Comparison of ENCODE assay signal across 10 cellular contexts in genomic region chr4:101954975-101955678, GRCh38.
DNase-seq lines count a peak whose midpoint lies in the region; ATAC-seq and TF ChIP-seq lines count a peak whose summit lies in the region.
"Had no signal": no experiment of that assay in that cellular context is flagged by ENCODE, and none has a peak within 500 bp of the region (broad histone marks: within the 10 kb centered on the region; RNA-seq: fewer than 3 reads in every experiment).

No MANE protein-coding gene starts in this region.

- H3K27ac Mint-ChIP-seq in GM23338 (peak overlapping the region; percentile 96), neural progenitor cell (peak overlapping the region; percentile 25)
- H3K27ac Mint-ChIP-seq: CD8-positive, alpha-beta memory T cell had no signal

- TF ChIP-seq CTCF in GM23338 (conservative IDR thresholded peaks at IDR 0.05; ENCODE audit: low read depth in 2 of 2) = no peak
- TF ChIP-seq CTCF in neural progenitor cell (IDR thresholded peaks at IDR 0.05) = no peak
- no peak for TF ChIP-seq CTCF in stomach (IDR thresholded peaks at IDR 0.05)

- H3K4me2 ChIP-seq in GM23338 (no peak overlapping the region), neural progenitor cell (no peak overlapping the region)

- H2AFZ ChIP-seq in GM23338 = no peak overlapping the region
- H2AFZ ChIP-seq in neural progenitor cell (replicated peaks) = no peak overlapping the region

- H3K4me1 Mint-ChIP-seq in GM23338 (peaks cover 41% of the 10 kb centered on the region), neural progenitor cell (peaks cover 27% of the 10 kb centered on the region)
- H3K4me1 Mint-ChIP-seq: CD8-positive, alpha-beta memory T cell had no signal

- no peaks in the 10 kb centered on the region for H3K79me2 ChIP-seq in GM23338 (replicated peaks; ENCODE audit: insufficient read depth)
- no peaks in the 10 kb centered on the region for H3K79me2 ChIP-seq in neural progenitor cell (ENCODE audit: low read depth)

- H3K9me3 ChIP-seq in neural progenitor cell (ENCODE audit: low read depth) = no peaks in the 10 kb centered on the region
- H3K9me3 ChIP-seq in stomach = no peaks in the 10 kb centered on the region
- H3K9me3 ChIP-seq: right atrium auricular region had no signal

- ATAC-seq in GM23338 (no peak), HG03025 (IDR thresholded peaks at IDR 0.05; ENCODE audit: low FRiP score, unreplicated experiment) (no peak)

- intact Hi-C loops in stomach (cut with DNase I; ENCODE audit: low total_unique reads) = no loop called here

- H3K4me3 Mint-ChIP-seq in GM23338 = no peak overlapping the region
- no peak overlapping the region for H3K4me3 Mint-ChIP-seq in neural progenitor cell
- H3K4me3 Mint-ChIP-seq: CD8-positive, alpha-beta memory T cell had no signal

- H3K27ac ChIP-seq in GM23338 (ENCODE audit: low read depth) (peak overlapping the region; percentile 72; the same call in 1 of the 2 replicates), neural progenitor cell (no peak overlapping the region), stomach (no peak overlapping the region)
- H3K27ac ChIP-seq: right atrium auricular region had no signal

- H3K36me3 Mint-ChIP-seq in GM23338 (ENCODE audit: low read depth) (peaks cover 3% of the 10 kb centered on the region; the same call in 1 of the 3 replicates), neural progenitor cell (no peaks in the 10 kb centered on the region)
- H3K36me3 Mint-ChIP-seq: CD8-positive, alpha-beta memory T cell had no signal

- no peaks in the 10 kb centered on the region for H3K27me3 ChIP-seq in GM23338 (ENCODE audit: insufficient read depth)
- no peaks in the 10 kb centered on the region for H3K27me3 ChIP-seq in neural progenitor cell
- no peaks in the 10 kb centered on the region for H3K27me3 ChIP-seq in stomach
- H3K27me3 ChIP-seq: right atrium auricular region had no signal

- H3K9ac ChIP-seq in neural progenitor cell = no peak overlapping the region

- H3K4me1 ChIP-seq in GM23338 (ENCODE audit: insufficient read depth) = peaks cover 18% of the 10 kb centered on the region; the same call in 1 of the 2 replicates
- peaks cover 15% of the 10 kb centered on the region for H3K4me1 ChIP-seq in neural progenitor cell
- no peaks in the 10 kb centered on the region for H3K4me1 ChIP-seq in stomach
- H3K4me1 ChIP-seq: right atrium auricular region had no signal

- H3K36me3 ChIP-seq in GM23338 (ENCODE audit: insufficient read depth) (no peaks in the 10 kb centered on the region), neural progenitor cell (no peaks in the 10 kb centered on the region), stomach (no peaks in the 10 kb centered on the region)
- H3K36me3 ChIP-seq: right atrium auricular region had no signal

- H3K4me3 ChIP-seq in GM23338 (no peak overlapping the region), neural progenitor cell (no peak overlapping the region), stomach (no peak overlapping the region)
- H3K4me3 ChIP-seq: right atrium auricular region had no signal

- WGBS in stomach, 5 donors = 71 to 84% (median 82%) methylated on average over 4 of the region's 4 CpGs

- no peak for TF ChIP-seq POLR2A in stomach (IDR thresholded peaks at IDR 0.05)

- no peaks in the 10 kb centered on the region for H3F3A ChIP-seq in GM23338 (replicated peaks; ENCODE audit: low read depth)
- H3F3A ChIP-seq in neural progenitor cell (ENCODE audit: low read depth) = no peaks in the 10 kb centered on the region

- H3K27me3 Mint-ChIP-seq in GM23338 (ENCODE audit: insufficient read depth, low read depth, poor library complexity) (no peaks in the 10 kb centered on the region), neural progenitor cell (ENCODE audit: insufficient read depth, low read depth) (no peaks in the 10 kb centered on the region)
- H3K27me3 Mint-ChIP-seq: CD8-positive, alpha-beta memory T cell had no signal

- DNase-seq in GM23338 (ENCODE audit: low spot score) (no peak), NCI-H1694 (lab: John Stamatoyannopoulos, UW) (peak; percentile 61), astrocyte of the hippocampus (ENCODE audit: low read depth, low spot score) (peak; percentile 17), neural progenitor cell (ENCODE audit: low spot score) (no peak), DMS79 treated with DMSO at 0.1 percent for 48 hours (lab: John Stamatoyannopoulos, UW) (no peak), stomach (no peak)
- DNase-seq: CD8-positive, alpha-beta memory T cell; NCI-H774 had no signal

- no peaks in the 10 kb centered on the region for H4K20me1 ChIP-seq in GM23338 (replicated peaks; ENCODE audit: insufficient read depth)
- no peaks in the 10 kb centered on the region for H4K20me1 ChIP-seq in neural progenitor cell (ENCODE audit: low read depth)

- no peak for TF ChIP-seq EP300 in stomach (IDR thresholded peaks at IDR 0.05)

- H3K9me3 Mint-ChIP-seq in GM23338 (no peaks in the 10 kb centered on the region), neural progenitor cell (no peaks in the 10 kb centered on the region)
- H3K9me3 Mint-ChIP-seq: CD8-positive, alpha-beta memory T cell had no signal

- H3K9me2 ChIP-seq in GM23338 (ENCODE audit: insufficient read depth) = no peaks in the 10 kb centered on the region

TF ChIP-seq in GM23338, 12 proteins besides CTCF, POLR2A, EP300 and RAD21 (continues in another document):
- TF ChIP-seq POLR2AphosphoS5 (IDR thresholded peaks at IDR 0.05; ENCODE audit: low read depth) (no peak), JUNB (IDR thresholded peaks at IDR 0.05; ENCODE audit: unreplicated experiment) (no peak), REST (IDR thresholded peaks at IDR 0.05; ENCODE audit: unreplicated experiment) (no peak)

Comparison
In these comparisons a context has a peak if more than half of its experiments do, and no peak if none do; other contexts are left out.
1. DNase-seq: peak in NCI-H1694 (single experiment) and astrocyte of the hippocampus (single experiment); none in GM23338 (single experiment), neural progenitor cell (single experiment), DMS79 treated with DMSO at 0.1 percent for 48 hours (single experiment) and stomach (single experiment).